In genomic region chr7:120987280-120987679, GRCh38 we compare ENCODE assay signal across 10 cellular contexts. TPM values are rescaled to one million over a fixed set of nuclear protein-coding genes. Genes with fewer than 3 reads are reported as not detected.
A peak's percentile ranks its signal among the peaks of the same experiment; 100 is the strongest.
DNase-seq lines count a peak whose midpoint lies in the region; ATAC-seq and TF ChIP-seq lines count a peak whose summit lies in the region.
"Had no signal": no experiment of that assay in that cellular context is flagged by ENCODE, and none has a peak within 500 bp of the region (broad histone marks: within the 10 kb centered on the region; RNA-seq: fewer than 3 reads in every experiment).

No MANE protein-coding gene starts in this region.

- H3K36me3 ChIP-seq in DND-41 (ENCODE audit: insufficient read depth, low read length), result no peaks in the 10 kb centered on the region
- H3K36me3 ChIP-seq in OCI-LY1 (ENCODE audit: insufficient read depth, low read length), result no peaks in the 10 kb centered on the region
- no peaks in the 10 kb centered on the region for H3K36me3 ChIP-seq in stomach
- H3K36me3 ChIP-seq: prostate gland, SJCRH30 had no signal

- intact Hi-C loops in stomach (cut with DNase I; ENCODE audit: low total_unique reads), result loop anchor here (5.0 to 10.0 kb wide), 2 partner anchors 95 to 128 kb away; no protein-coding TSS in a partner anchor

- peak overlapping the region; percentile 74; the same call in 1 of the 2 replicates for H3K4me2 ChIP-seq in DND-41 (ENCODE audit: insufficient read depth, low read length)
- H3K4me2 ChIP-seq in OCI-LY1 (ENCODE audit: low read length), result 0 out of 2 replicates have a peak overlapping the region, but pooled peaks have one; percentile 84

- H3K27ac Mint-ChIP-seq in activated CD4-positive, alpha-beta memory T cell treated with anti-CD3 and anti-CD28 coated beads, Interleukin-2, amount 10 ng/mL, durations not matched to agents 7 days and 5 days, result no peak overlapping the region
- H3K27ac Mint-ChIP-seq in activated naive CD4-positive, alpha-beta T cell treated with anti-CD3 and anti-CD28 coated beads, Interleukin-2, amount 50 U/mL, for 72 hours, result no peak overlapping the region
- H3K27ac Mint-ChIP-seq: activated CD4-positive, alpha-beta T cell treated with anti-CD3 and anti-CD28 coated beads for 36 hours had no signal

- H3F3A ChIP-seq in OCI-LY1 (ENCODE audit: insufficient read depth, low read length), result no peaks in the 10 kb centered on the region

- H3K36me3 Mint-ChIP-seq in activated CD4-positive, alpha-beta memory T cell treated with anti-CD3 and anti-CD28 coated beads, Interleukin-2, amount 10 ng/mL, durations not matched to agents 7 days and 5 days (ENCODE audit: low read depth), result no peaks in the 10 kb centered on the region
- H3K36me3 Mint-ChIP-seq in activated naive CD4-positive, alpha-beta T cell treated with anti-CD3 and anti-CD28 coated beads, Interleukin-2, amount 50 U/mL, for 72 hours, result no peaks in the 10 kb centered on the region

- H3K9me3 ChIP-seq in DND-41 (ENCODE audit: insufficient read depth, low read length, severe bottlenecking) (no peaks in the 10 kb centered on the region), OCI-LY1 (ENCODE audit: low read length) (no peaks in the 10 kb centered on the region), stomach (no peaks in the 10 kb centered on the region)
- H3K9me3 ChIP-seq: prostate gland, SJCRH30 had no signal

- WGBS in stomach, 5 donors, result 0 to 2% (median 1%) methylated on average over 3 of the region's 3 CpGs

- TF ChIP-seq CTCF in DND-41 (IDR thresholded peaks at IDR 0.05; ENCODE audit: borderline replicate concordance, extremely low read depth, low read length, poor library complexity, severe bottlenecking), result no peak
- TF ChIP-seq CTCF in OCI-LY1 (IDR thresholded peaks at IDR 0.05; ENCODE audit: low read length), result no peak
- TF ChIP-seq CTCF in stomach (IDR thresholded peaks at IDR 0.05), result no peak

- POLR2A ChIA-PET in activated CD4-positive, alpha-beta memory T cell treated with anti-CD3 and anti-CD28 coated beads, Interleukin-2, amount 10 ng/mL, durations not matched to agents 7 days and 5 days (lab: Charles Lee), result interaction anchor here (0.8 to 1.2 kb wide), 3 partner anchors 36 to 94 kb away, joined by 3 to 4 read pairs (median 3); no protein-coding TSS in a partner anchor

- peaks cover 30% of the 10 kb centered on the region for H3K4me1 Mint-ChIP-seq in activated CD4-positive, alpha-beta memory T cell treated with anti-CD3 and anti-CD28 coated beads, Interleukin-2, amount 10 ng/mL, durations not matched to agents 7 days and 5 days

- no peaks in the 10 kb centered on the region for H3K79me2 ChIP-seq in DND-41 (ENCODE audit: insufficient read depth, low read length)
- H3K79me2 ChIP-seq in OCI-LY1 (ENCODE audit: insufficient read depth, low read length), result no peaks in the 10 kb centered on the region

- CTCF ChIA-PET in activated CD4-positive, alpha-beta memory T cell treated with anti-CD3 and anti-CD28 coated beads, Interleukin-2, amount 10 ng/mL, durations not matched to agents 7 days and 5 days (lab: Charles Lee), result interaction anchor here (0.7 to 4.6 kb wide), 23 partner anchors 8 to 1007 kb away, joined by 3 to 39 read pairs (median 4); partner anchors contain the start of gene ING3

- H2AFZ ChIP-seq in DND-41 (ENCODE audit: low read depth, low read length) (no peak overlapping the region), OCI-LY1 (ENCODE audit: low read length) (no peak overlapping the region)

- DNase-seq in DND-41 (no peak), erythroblast (lab: John Stamatoyannopoulos, UW) (peak; percentile 69 to 84), stomach (no peak), NCI-H2029 treated with DMSO at 0.1 percent for 48 hours (lab: John Stamatoyannopoulos, UW) (no peak)
- no peak for DNase-seq in activated CD4-positive, alpha-beta memory T cell treated with anti-CD3 and anti-CD28 coated beads, Interleukin-2, amount 10 ng/mL, durations not matched to agents 7 days and 5 days
- no peak for DNase-seq in activated naive CD4-positive, alpha-beta T cell treated with anti-CD3 and anti-CD28 coated beads, Interleukin-2, amount 50 U/mL, for 72 hours (ENCODE audit: low spot score in 2 of 2)

- H3K9me2 ChIP-seq in OCI-LY1 (ENCODE audit: low read depth, low read length), result no peaks in the 10 kb centered on the region

- ATAC-seq in DND-41 (ENCODE audit: insufficient read depth, low read depth), result no peak
- no peak for ATAC-seq in activated naive CD4-positive, alpha-beta T cell treated with anti-CD3 and anti-CD28 coated beads, Interleukin-2, amount 50 U/mL, for 72 hours

- no peaks in the 10 kb centered on the region for H3K9me3 Mint-ChIP-seq in activated CD4-positive, alpha-beta memory T cell treated with anti-CD3 and anti-CD28 coated beads, Interleukin-2, amount 10 ng/mL, durations not matched to agents 7 days and 5 days
- H3K9me3 Mint-ChIP-seq in activated naive CD4-positive, alpha-beta T cell treated with anti-CD3 and anti-CD28 coated beads, Interleukin-2, amount 50 U/mL, for 72 hours, result no peaks in the 10 kb centered on the region

- H3K27ac ChIP-seq in DND-41 (ENCODE audit: low read length) (no peak overlapping the region), OCI-LY1 (ENCODE audit: low read depth, low read length, poor library complexity, severe bottlenecking) (no peak overlapping the region), stomach (peak overlapping the region in 3 of 5 donors; percentile 77 to 90 (median 87))
- H3K27ac ChIP-seq: SJCRH30 had no signal

- H3K4me3 ChIP-seq in DND-41 (ENCODE audit: low read depth in 1 of 2, low read length in 2 of 2), result no peak overlapping the region
- H3K4me3 ChIP-seq in OCI-LY1 (ENCODE audit: low read depth, low read length, poor library complexity, severe bottlenecking), result no peak overlapping the region
- H3K4me3 ChIP-seq in stomach, result peak overlapping the region in 1 of 4 donors; percentile 54

- no peaks in the 10 kb centered on the region for H4K20me1 ChIP-seq in DND-41 (ENCODE audit: insufficient read depth, low read length)
- H4K20me1 ChIP-seq in OCI-LY1 (ENCODE audit: insufficient read depth, low read length), result no peaks in the 10 kb centered on the region

- TF ChIP-seq POLR2A in erythroblast (IDR thresholded peaks at IDR 0.05; ENCODE audit: low read length) (no peak), stomach (IDR thresholded peaks at IDR 0.05) (no peak)

- TF ChIP-seq EP300 in stomach (IDR thresholded peaks at IDR 0.05), result no peak

- peaks cover 15% of the 10 kb centered on the region for H3K4me1 ChIP-seq in DND-41 (ENCODE audit: insufficient read depth, low read length)
- peaks cover 22% of the 10 kb centered on the region for H3K4me1 ChIP-seq in OCI-LY1 (ENCODE audit: insufficient read depth, low read length, severe bottlenecking)
- H3K4me1 ChIP-seq in stomach, result peaks cover 0 to 21% (median 14%) of the 10 kb centered on the region in 4 donors
- H3K4me1 ChIP-seq: prostate gland had no signal

- peaks cover 47% of the 10 kb centered on the region for H3K27me3 Mint-ChIP-seq in activated CD4-positive, alpha-beta memory T cell treated with anti-CD3 and anti-CD28 coated beads, Interleukin-2, amount 10 ng/mL, durations not matched to agents 7 days and 5 days

- no peak overlapping the region for H3K4me3 Mint-ChIP-seq in activated CD4-positive, alpha-beta memory T cell treated with anti-CD3 and anti-CD28 coated beads, Interleukin-2, amount 10 ng/mL, durations not matched to agents 7 days and 5 days

- H3K27me3 ChIP-seq in DND-41 (ENCODE audit: insufficient read depth, low read length, poor library complexity) (peaks cover 24% of the 10 kb centered on the region), OCI-LY1 (ENCODE audit: insufficient read depth, low read length) (no peaks in the 10 kb centered on the region), stomach (peaks cover 0 to 5% (median 3%) of the 10 kb centered on the region in 3 donors)
- H3K27me3 ChIP-seq: SJCRH30 had no signal

- no peak overlapping the region for H3K9ac ChIP-seq in DND-41 (ENCODE audit: low read depth, low read length)
- H3K9ac ChIP-seq in OCI-LY1 (ENCODE audit: low read length), result no peak overlapping the region

RNA-seq across cellular contexts. Expression of gene CPED1, which starts 1.2 kb away (rescaled TPM):
- 10 to 100 TPM in 4 of 5 donors, 1 to 10 TPM in 1; 8.4 to 58.7 (median 44.9) TPM for total RNA-seq in stomach
- 1 to 10 TPM; 3.0 to 3.7 (median 3.2) TPM for polyA plus RNA-seq in stomach
- not detected for total RNA-seq in activated CD4-positive, alpha-beta memory T cell treated with anti-CD3 and anti-CD28 coated beads, Interleukin-2, amount 10 ng/mL, durations not matched to agents 7 days and 5 days
- not detected for total RNA-seq in activated naive CD4-positive, alpha-beta T cell treated with anti-CD3 and anti-CD28 coated beads, Interleukin-2, amount 50 U/mL, for 72 hours
- total RNA-seq: activated CD4-positive, alpha-beta T cell treated with anti-CD3 and anti-CD28 coated beads for 36 hours had no signal

RNA-seq across cellular contexts. Expression of gene ING3, which starts 36.7 kb away (rescaled TPM):
- total RNA-seq in stomach, result 10 to 100 TPM in 4 of 5 donors, 1 to 10 TPM in 1; 8.4 to 37.1 (median 26.3) TPM
- polyA plus RNA-seq in stomach, result 10 to 100 TPM in 2 of 3 donors, 1 to 10 TPM in 1; 6.3 to 17.1 (median 10.0) TPM
- total RNA-seq in activated CD4-positive, alpha-beta memory T cell treated with anti-CD3 and anti-CD28 coated beads, Interleukin-2, amount 10 ng/mL, durations not matched to agents 7 days and 5 days, result 10 to 100 TPM; 22.2 to 26.5 TPM
- total RNA-seq in activated naive CD4-positive, alpha-beta T cell treated with anti-CD3 and anti-CD28 coated beads, Interleukin-2, amount 50 U/mL, for 72 hours, result 10 to 100 TPM; 22.2 to 29.7 TPM

Comparison
In these comparisons a context has a peak if more than half of its experiments do, and no peak if none do; other contexts are left out.
1. DNase-seq: peak in erythroblast (2 of 2); none in DND-41 (single experiment), stomach (single experiment), activated CD4-positive, alpha-beta memory T cell treated with anti-CD3 and anti-CD28 coated beads, Interleukin-2, amount 10 ng/mL, durations not matched to agents 7 days and 5 days (single experiment), activated naive CD4-positive, alpha-beta T cell treated with anti-CD3 and anti-CD28 coated beads, Interleukin-2, amount 50 U/mL, for 72 hours (0 of 2) and NCI-H2029 treated with DMSO at 0.1 percent for 48 hours (single experiment).
2. H3K27ac ChIP-seq: peak in stomach (3 of 5); none in DND-41 (single experiment) and OCI-LY1 (single experiment).
3. RNA of gene CPED1, which starts 1.2 kb away (total RNA-seq): 8.4 to 58.7 TPM in stomach; not detected in activated CD4-positive, alpha-beta memory T cell treated with anti-CD3 and anti-CD28 coated beads, Interleukin-2, amount 10 ng/mL, durations not matched to agents 7 days and 5 days and not detected in activated naive CD4-positive, alpha-beta T cell treated with anti-CD3 and anti-CD28 coated beads, Interleukin-2, amount 50 U/mL, for 72 hours; every median in the first group is over 4 times any median in the second.